15 cellular contexts compared by ENCODE assay signal in the genomic region with DNA sequence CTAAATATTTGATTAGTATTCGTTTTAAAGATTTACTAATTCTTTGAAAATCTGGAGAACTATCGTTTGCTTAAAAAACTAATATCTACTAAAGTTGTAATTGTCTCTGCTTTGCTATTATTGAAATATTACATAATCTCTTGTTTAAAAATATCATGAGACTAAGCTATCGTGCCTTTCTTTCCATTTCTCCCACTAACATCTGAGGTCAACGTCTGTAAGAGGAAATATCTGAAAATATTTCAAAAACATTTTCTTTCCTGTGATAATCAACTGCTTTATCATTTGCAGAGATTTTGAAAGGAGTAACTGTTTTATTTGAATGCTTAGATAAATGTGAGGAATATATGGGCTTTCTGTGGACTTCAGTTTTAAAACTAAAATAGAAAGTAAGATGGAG.
DNase-seq lines count a peak whose midpoint lies in the region; ATAC-seq and TF ChIP-seq lines count a peak whose summit lies in the region.
"Had no signal": no experiment of that assay in that cellular context is flagged by ENCODE, and none has a peak within 500 bp of the region (broad histone marks: within the 10 kb centered on the region; RNA-seq: fewer than 3 reads in every experiment).

No MANE protein-coding gene starts in this region.

- no peaks in the 10 kb centered on the region for H4K20me1 ChIP-seq in fibroblast of lung (ENCODE audit: control insufficient read depth, extremely low read depth, insufficient read depth, low read length)

- no peak for ATAC-seq in gastrocnemius medialis
- no peak for ATAC-seq in activated T-cell treated with anti-CD3 and anti-CD28 coated beads, Interleukin-2, amount 50 U/mL, for 72 hours (replicated peaks in 1 of 2)

- H3K9me3 ChIP-seq in adrenal gland (replicated peaks in 1 of 3) (no peaks in the 10 kb centered on the region), fibroblast of lung (ENCODE audit: control insufficient read depth, insufficient read depth, low read depth, low read length) (no peaks in the 10 kb centered on the region), gastrocnemius medialis (no peaks in the 10 kb centered on the region)
- H3K9me3 ChIP-seq: HAP-1 had no signal

- H3K27ac ChIP-seq in adrenal gland (peak overlapping the region in 4 of 5 donors; percentile 5 to 82 (median 38)), fibroblast of lung (ENCODE audit: insufficient read depth, low read length) (no peak overlapping the region), gastrocnemius medialis (peak overlapping the region; percentile 86 to 91 (median 90))
- H3K27ac ChIP-seq: neural progenitor cell had no signal

- no peak overlapping the region for H3K4me3 Mint-ChIP-seq in activated T-cell treated with anti-CD3 and anti-CD28 coated beads, Interleukin-2, amount 50 U/mL, for 72 hours
- H3K4me3 Mint-ChIP-seq: neural progenitor cell had no signal

- H3K27ac Mint-ChIP-seq in activated T-cell treated with anti-CD3 and anti-CD28 coated beads, Interleukin-2, amount 50 U/mL, for 72 hours, result no peak overlapping the region
- H3K27ac Mint-ChIP-seq: neural progenitor cell had no signal

- no peak for TF ChIP-seq CTCF in AG09309 (IDR thresholded peaks at IDR 0.05; ENCODE audit: control insufficient read depth, insufficient read depth, low read depth, low read length, missing control alignments)
- TF ChIP-seq CTCF in adrenal gland (IDR thresholded peaks at IDR 0.05), result no peak
- TF ChIP-seq CTCF in fibroblast of lung (conservative IDR thresholded peaks at IDR 0.05 in 1 of 2, IDR thresholded peaks at IDR 0.05 in 1 of 2; ENCODE audit: low read depth in 1 of 2, low read length in 2 of 2), result no peak
- TF ChIP-seq CTCF in gastrocnemius medialis (IDR thresholded peaks at IDR 0.05 in 4 of 5, conservative IDR thresholded peaks at IDR 0.05 in 1 of 5), result no peak

- TF ChIP-seq POLR2A in adrenal gland (IDR thresholded peaks at IDR 0.05) (no peak), gastrocnemius medialis (IDR thresholded peaks at IDR 0.05) (no peak)

- no peaks in the 10 kb centered on the region for H3K4me1 Mint-ChIP-seq in activated T-cell treated with anti-CD3 and anti-CD28 coated beads, Interleukin-2, amount 50 U/mL, for 72 hours (ENCODE audit: low read depth)

- no peaks in the 10 kb centered on the region for H3K36me3 Mint-ChIP-seq in activated T-cell treated with anti-CD3 and anti-CD28 coated beads, Interleukin-2, amount 50 U/mL, for 72 hours (ENCODE audit: insufficient read depth in 2 of 2)

- H3K79me2 ChIP-seq in fibroblast of lung (ENCODE audit: control insufficient read depth, insufficient read depth, low read length), result no peaks in the 10 kb centered on the region

- H2AFZ ChIP-seq in fibroblast of lung (ENCODE audit: low read length), result no peak overlapping the region
- H2AFZ ChIP-seq: neural progenitor cell had no signal

- H3K4me1 ChIP-seq in adrenal gland (replicated peaks in 1 of 2), result peaks cover 21 to 39% of the 10 kb centered on the region in 2 donors
- H3K4me1 ChIP-seq in fibroblast of lung (ENCODE audit: control insufficient read depth, extremely low read depth, insufficient read depth, low read length), result no peaks in the 10 kb centered on the region
- peaks cover 21 to 35% of the 10 kb centered on the region in 2 donors for H3K4me1 ChIP-seq in gastrocnemius medialis
- H3K4me1 ChIP-seq: neural progenitor cell had no signal

- intact Hi-C loops in adrenal gland (cut with DNase I), result no loop called here
- intact Hi-C loops in gastrocnemius medialis (cut with DNase I; ENCODE audit: low total_unique reads), result loop anchor here (5.0 to 10.0 kb wide), 3 partner anchors 163 to 692 kb away; no protein-coding TSS in a partner anchor

- peak overlapping the region; percentile 23 for H3K4me3 ChIP-seq in AG09309 (ENCODE audit: control insufficient read depth, low read depth, low read length)
- H3K4me3 ChIP-seq in adrenal gland, result peak overlapping the region in 1 of 4 donors; percentile 34
- peak overlapping the region; percentile 10 to 41 (median 15) for H3K4me3 ChIP-seq in fibroblast of lung (replicated peaks in 1 of 4; ENCODE audit: control extremely low read depth in 1 of 4, insufficient read depth in 1 of 4, low read depth in 3 of 4, low read length in 4 of 4)
- H3K4me3 ChIP-seq in gastrocnemius medialis, result peak overlapping the region; percentile 51 to 60 (median 56)
- H3K4me3 ChIP-seq: HAP-1, neural progenitor cell had no signal

- no peaks in the 10 kb centered on the region for H3K9me3 Mint-ChIP-seq in activated T-cell treated with anti-CD3 and anti-CD28 coated beads, Interleukin-2, amount 50 U/mL, for 72 hours

- 34 to 48% (median 46%) methylated on average over 4 of the region's 4 CpGs for WGBS in adrenal gland, 4 donors

- H3K9ac ChIP-seq in fibroblast of lung (ENCODE audit: insufficient read depth, low read length), result no peak overlapping the region
- H3K9ac ChIP-seq: neural progenitor cell had no signal

- no peaks in the 10 kb centered on the region for H3K27me3 Mint-ChIP-seq in activated T-cell treated with anti-CD3 and anti-CD28 coated beads, Interleukin-2, amount 50 U/mL, for 72 hours (ENCODE audit: low read depth)

- H3K4me2 ChIP-seq in fibroblast of lung (ENCODE audit: extremely low read depth, insufficient read depth, low read length), result peak overlapping the region; percentile 34
- H3K4me2 ChIP-seq: neural progenitor cell had no signal

- H3K36me3 ChIP-seq in adrenal gland (replicated peaks in 1 of 2) (no peaks in the 10 kb centered on the region), fibroblast of lung (ENCODE audit: control insufficient read depth, insufficient read depth, low read length) (no peaks in the 10 kb centered on the region), gastrocnemius medialis (no peaks in the 10 kb centered on the region)
- H3K36me3 ChIP-seq: HAP-1, neural progenitor cell had no signal

- H3K27me3 ChIP-seq in adrenal gland, result no peaks in the 10 kb centered on the region
- H3K27me3 ChIP-seq in fibroblast of lung (ENCODE audit: control insufficient read depth, insufficient read depth, low read length), result no peaks in the 10 kb centered on the region
- H3K27me3 ChIP-seq in gastrocnemius medialis, result no peaks in the 10 kb centered on the region
- H3K27me3 ChIP-seq: neural progenitor cell had no signal

- no peak for DNase-seq in AG09309 (ENCODE audit: low read depth)
- no peak for DNase-seq in adrenal gland
- no peak for DNase-seq in fibroblast of lung (ENCODE audit: low read depth in 2 of 2)
- DNase-seq in gastrocnemius medialis, result no peak
- no peak for DNase-seq in amygdala (lab: John Stamatoyannopoulos, UW)
- DNase-seq in activated T-cell treated with anti-CD3 and anti-CD28 coated beads, Interleukin-2, amount 50 U/mL, for 72 hours, result no peak
- DNase-seq in AG08396 (ENCODE audit: low spot score), result no peak
- no peak for DNase-seq in KBM-7
- DNase-seq: amniotic stem cell; NCI-H1436 treated with DMSO at 0.1 percent for 48 hours; NCI-H526; stimulated activated CD4-positive, alpha-beta T cell treated with anti-CD3 and anti-CD28 coated beads, Interleukin-15, amount 100 ng/mL, for 24 hours; stimulated activated CD8-positive, alpha-beta memory T cell treated with anti-CD3 and anti-CD28 coated beads, Interleukin-4, amount 100 ng/mL, for 48 hours had no signal

- in situ Hi-C loops in gastrocnemius medialis (cut with MboI; ENCODE audit: low sequenced_read_pairs in 4 of 4) (loop anchor here in 1 of 4 donors (10.0 kb wide), 3 partner anchors 111 to 229 kb away; no protein-coding TSS in a partner anchor), KBM-7 (cut with MboI; ENCODE audit: low pct_unique_long_range_greater_than_20kb, low sequenced_read_pairs) (no loop called here)
